ENCODE assay signal across 10 cellular contexts in genomic region chr2:2328847-2329246, GRCh38. TPM values are rescaled to one million over a fixed set of nuclear protein-coding genes. Genes with fewer than 3 reads are reported as not detected.
DNase-seq lines count a peak whose midpoint lies in the region; ATAC-seq and TF ChIP-seq lines count a peak whose summit lies in the region.
"Had no signal": no experiment of that assay in that cellular context is flagged by ENCODE, and none has a peak within 500 bp of the region (broad histone marks: within the 10 kb centered on the region; RNA-seq: fewer than 3 reads in every experiment).

No MANE protein-coding gene starts in this region.

- H3K4me3 ChIP-seq in GM23338 = no peak overlapping the region
- H3K4me3 ChIP-seq: esophagus muscularis mucosa had no signal

- peaks cover 60% of the 10 kb centered on the region for H3K4me1 Mint-ChIP-seq in GM23338
- no peaks in the 10 kb centered on the region for H3K4me1 Mint-ChIP-seq in CD4-positive, alpha-beta T cell (ENCODE audit: low read depth)
- H3K4me1 Mint-ChIP-seq: naive B cell had no signal

- H3K36me3 Mint-ChIP-seq in GM23338 (ENCODE audit: low read depth) = no peaks in the 10 kb centered on the region
- no peaks in the 10 kb centered on the region for H3K36me3 Mint-ChIP-seq in CD4-positive, alpha-beta T cell (ENCODE audit: low read depth)
- H3K36me3 Mint-ChIP-seq: naive B cell had no signal

- POLR2A ChIA-PET in CD4-positive, alpha-beta T cell (lab: Charles Lee) = no interaction called here

- CTCF ChIA-PET in CD4-positive, alpha-beta T cell (lab: Charles Lee) = no interaction called here

- TF ChIP-seq CTCF in GM23338 (conservative IDR thresholded peaks at IDR 0.05; ENCODE audit: low read depth in 2 of 2) = no peak
- TF ChIP-seq CTCF in CD4-positive, alpha-beta T cell (IDR thresholded peaks at IDR 0.05) = no peak

- no peaks in the 10 kb centered on the region for H3K27me3 ChIP-seq in GM23338 (ENCODE audit: insufficient read depth)
- H3K27me3 ChIP-seq in CD4-positive, alpha-beta T cell (ENCODE audit: control insufficient read depth, insufficient read depth, low read length) = no peaks in the 10 kb centered on the region

- no peak overlapping the region for H3K4me3 Mint-ChIP-seq in GM23338
- H3K4me3 Mint-ChIP-seq in CD4-positive, alpha-beta T cell = no peak overlapping the region
- H3K4me3 Mint-ChIP-seq: naive B cell had no signal

- H3K4me1 ChIP-seq in GM23338 (ENCODE audit: insufficient read depth) = peaks cover 43% of the 10 kb centered on the region
- H3K4me1 ChIP-seq: esophagus muscularis mucosa had no signal

- H3K79me2 ChIP-seq in GM23338 (replicated peaks; ENCODE audit: insufficient read depth) = no peaks in the 10 kb centered on the region

- H3F3A ChIP-seq in GM23338 (replicated peaks; ENCODE audit: low read depth) = no peaks in the 10 kb centered on the region

- peaks cover 7% of the 10 kb centered on the region for H3K27me3 Mint-ChIP-seq in GM23338 (ENCODE audit: insufficient read depth, low read depth, poor library complexity)
- no peaks in the 10 kb centered on the region for H3K27me3 Mint-ChIP-seq in CD4-positive, alpha-beta T cell

- H2AFZ ChIP-seq in GM23338 = no peak overlapping the region

- H3K36me3 ChIP-seq in GM23338 (ENCODE audit: insufficient read depth) = no peaks in the 10 kb centered on the region
- H3K36me3 ChIP-seq: esophagus muscularis mucosa had no signal

- no peaks in the 10 kb centered on the region for H3K9me3 Mint-ChIP-seq in GM23338
- H3K9me3 Mint-ChIP-seq in CD4-positive, alpha-beta T cell = no peaks in the 10 kb centered on the region
- H3K9me3 Mint-ChIP-seq: activated T-helper 2 cell treated with anti-CD3 and anti-CD28 coated beads, Interferon-gamma antibody, Interleukin-2, Interleukin-4, amounts not matched to agents 10 μg/mL and 5 μg/mL and 100 μg/mL, durations not matched to agents 14 hours and 24 hours and 36 hours had no signal

- H3K4me2 ChIP-seq in GM23338 = no peak overlapping the region

- H3K27ac Mint-ChIP-seq in GM23338 = no peak overlapping the region
- H3K27ac Mint-ChIP-seq in CD4-positive, alpha-beta T cell = no peak overlapping the region
- H3K27ac Mint-ChIP-seq: activated T-helper 2 cell treated with anti-CD3 and anti-CD28 coated beads, Interferon-gamma antibody, Interleukin-2, Interleukin-4, amounts not matched to agents 10 μg/mL and 5 μg/mL and 100 μg/mL, durations not matched to agents 14 hours and 24 hours and 36 hours; naive B cell had no signal

- no peaks in the 10 kb centered on the region for H3K9me2 ChIP-seq in GM23338 (ENCODE audit: insufficient read depth)

- no peaks in the 10 kb centered on the region for H3K9me3 ChIP-seq in CD4-positive, alpha-beta T cell (ENCODE audit: control insufficient read depth, low read length)
- H3K9me3 ChIP-seq: esophagus muscularis mucosa had no signal

- no peak overlapping the region for H3K27ac ChIP-seq in GM23338 (ENCODE audit: low read depth)
- no peak overlapping the region for H3K27ac ChIP-seq in CD4-positive, alpha-beta T cell (ENCODE audit: low read depth, low read length)
- H3K27ac ChIP-seq: esophagus muscularis mucosa had no signal

- no peaks in the 10 kb centered on the region for H4K20me1 ChIP-seq in GM23338 (replicated peaks; ENCODE audit: insufficient read depth)

- intact Hi-C loops in CD4-positive, alpha-beta T cell (cut with DNase I, micrococcal nuclease) = no loop called here

- ATAC-seq in GM23338 (peak; percentile 27), HG02884 (IDR thresholded peaks at IDR 0.05; ENCODE audit: unreplicated experiment) (no peak)
- no peak for ATAC-seq in CD4-positive, alpha-beta T cell (ENCODE audit: poor library complexity)

- DNase-seq in GM23338 (ENCODE audit: low spot score) = peak; percentile 84
- peak; percentile 47 for DNase-seq in NCI-H128 (lab: John Stamatoyannopoulos, UW; ENCODE audit: unreplicated experiment)
- DNase-seq in SK-N-DZ (ENCODE audit: low spot score) = peak; percentile 35
- DNase-seq in lung microvascular endothelial cell (ENCODE audit: low read depth in 2 of 2) = peak; percentile 1 to 15
- no peak for DNase-seq in stimulated activated CD4-positive, alpha-beta T cell treated with anti-CD3 and anti-CD28 coated beads, Interleukin-4, amount 100 ng/mL, for 4 hours
- no peak for DNase-seq in CD4-positive, alpha-beta T cell
- DNase-seq: naive B cell had no signal

TF ChIP-seq in GM23338, 12 proteins besides CTCF, POLR2A, EP300 and RAD21 (continues in another document):
- TF ChIP-seq ZNF331 (CRISPR knock-in tag; IDR thresholded peaks at IDR 0.05; ENCODE audit: low read depth) (no peak), ZNF462 (CRISPR knock-in tag; IDR thresholded peaks at IDR 0.05) (no peak), ETS1 (IDR thresholded peaks at IDR 0.05) (no peak)

RNA-seq across cellular contexts. Expression of gene MYT1L, which starts 2.2 kb away (rescaled TPM):
- 0.08 TPM in 1 of 2 replicates, not detected in the other for total RNA-seq in GM23338 (2014; rRNA removed; shearing (Covaris generic))
- 0.56 TPM in 1 of 2 replicates, not detected in the other for polyA plus RNA-seq in GM23338 (2016; fragmentation: Nextera tagmentation; extraction: Ambion mirVana)
- 3.5 and 4.4 TPM in 2 replicates for polyA plus RNA-seq in SK-N-DZ (2014; cell fraction: cytosol; rRNA removed)
- polyA plus RNA-seq in SK-N-DZ (2014; cell fraction: nucleus; rRNA removed) = 18.1 and 18.5 TPM in 2 replicates
- under 0.01 TPM in 1 of 2 replicates, not detected in the other for total RNA-seq in lung microvascular endothelial cell
- under 1 TPM; 0.14 to 0.22 TPM for total RNA-seq in CD4-positive, alpha-beta T cell

Comparison
In these comparisons a context has a peak if more than half of its experiments do, and no peak if none do; other contexts are left out.
1. DNase-seq: peak in GM23338 (single experiment), NCI-H128 (single experiment), SK-N-DZ (single experiment) and lung microvascular endothelial cell (2 of 2); none in stimulated activated CD4-positive, alpha-beta T cell treated with anti-CD3 and anti-CD28 coated beads, Interleukin-4, amount 100 ng/mL, for 4 hours (0 of 2) and CD4-positive, alpha-beta T cell (0 of 10).